In genomic region chr12:26378721-26379120, GRCh38 we compare ENCODE assay signal across 20 cellular contexts.
DNase-seq lines count a peak whose midpoint lies in the region; ATAC-seq and TF ChIP-seq lines count a peak whose summit lies in the region.
"Had no signal": no experiment of that assay in that cellular context is flagged by ENCODE, and none has a peak within 500 bp of the region (broad histone marks: within the 10 kb centered on the region; RNA-seq: fewer than 3 reads in every experiment).

No MANE protein-coding gene starts in this region.

- intact Hi-C loops in Right ventricle myocardium superior (cut with DNase I) = no loop called here
- intact Hi-C loops in cardiac septum (cut with DNase I) = no loop called here
- intact Hi-C loops in left lung (cut with DNase I) = no loop called here
- intact Hi-C loops in transverse colon (cut with DNase I; ENCODE audit: low total_unique reads) = no loop called here

- H3K36me3 ChIP-seq in left lung (peaks cover 0 to 8% of the 10 kb centered on the region in 2 donors), transverse colon (no peaks in the 10 kb centered on the region)

- H3K27ac ChIP-seq in left lung (no peak overlapping the region), transverse colon (no peak overlapping the region)
- H3K27ac ChIP-seq: body of pancreas, C4-2B, psoas muscle had no signal

- TF ChIP-seq EP300 in transverse colon (IDR thresholded peaks at IDR 0.05; ENCODE audit: low read depth) = no peak

- TF ChIP-seq POLR2A in transverse colon (IDR thresholded peaks at IDR 0.05) = no peak

- in situ Hi-C loops in transverse colon (cut with MboI; ENCODE audit: low pct_ligation_motif_present in 1 of 4, low pct_unique_long_range_greater_than_20kb in 1 of 4, low sequenced_read_pairs in 3 of 4) = no loop called here

- ATAC-seq in Right ventricle myocardium superior (ENCODE audit: poor library complexity) (peak; percentile 78), esophagus mucosa (peak; percentile 17), left lung (peak; percentile 67), GM19455 (IDR thresholded peaks at IDR 0.05; ENCODE audit: unreplicated experiment) (no peak)
- ATAC-seq: body of pancreas, HCT116, psoas muscle had no signal

- H3K4me1 ChIP-seq in left lung (no peaks in the 10 kb centered on the region), transverse colon (peaks cover 0 to 7% (median 1%) of the 10 kb centered on the region in 4 donors)
- H3K4me1 ChIP-seq: body of pancreas had no signal

- H3K9me3 ChIP-seq in left lung (peaks cover 0 to 3% of the 10 kb centered on the region in 2 donors), transverse colon (no peaks in the 10 kb centered on the region)
- H3K9me3 ChIP-seq: body of pancreas, psoas muscle had no signal

- DNase-seq in Right ventricle myocardium superior (no peak), cardiac septum (ENCODE audit: low spot score) (no peak), left lung (no peak), transverse colon (peak; percentile 19), NCI-H524 treated with DMSO at 0.1 percent for 48 hours (lab: John Stamatoyannopoulos, UW) (no peak), D341Med (ENCODE audit: low spot score) (no peak)
- DNase-seq: activated CD4-positive, alpha-beta T cell treated with anti-CD3 and anti-CD28 coated beads, Interleukin-2, amount 10 ng/mL, durations not matched to agents 24 days and 14 days; activated CD8-positive, alpha-beta memory T cell treated with anti-CD3 and anti-CD28 coated beads, Interleukin-2, amount 50 U/mL, for 4 hours; body of pancreas; DMS79; mesendoderm; NCI-H226; nephron progenitor cell; NK-92 treated with Interleukin-12 subunit alpha and Interleukin-12 subunit beta, amount 100 ng/mL, for 24 hours; psoas muscle; RPMI8226 had no signal

- H3K27me3 ChIP-seq in left lung (no peaks in the 10 kb centered on the region), transverse colon (no peaks in the 10 kb centered on the region)
- H3K27me3 ChIP-seq: body of pancreas had no signal

- no peak overlapping the region for H3K4me3 ChIP-seq in left lung
- no peak overlapping the region for H3K4me3 ChIP-seq in transverse colon
- H3K4me3 ChIP-seq: body of pancreas, psoas muscle had no signal

- TF ChIP-seq CTCF in left lung (IDR thresholded peaks at IDR 0.05) (no peak), transverse colon (IDR thresholded peaks at IDR 0.05) (no peak)

- 47 to 71% methylated on average over 3 to 6 of the region's 6 CpGs for WGBS in transverse colon (ENCODE audit: low coverage in 1 of 2), 2 donors
